2 cellular contexts compared by ENCODE assay signal in genomic region chr5:142883438-142883837, GRCh38.
TF ChIP-seq lines count a peak whose summit lies in the region.

No MANE protein-coding gene starts in this region.

TF ChIP-seq in HEK293, 187 proteins besides CTCF, POLR2A, EP300 and RAD21 (continued from another document):
- no peak for TF ChIP-seq ZBTB44 (tag by site-specific recombination; IDR thresholded peaks at IDR 0.05)

TF ChIP-seq in WTC11, 78 proteins besides CTCF, POLR2A, EP300 and RAD21 (continued from another document):
- TF ChIP-seq E2F1 (CRISPR knock-in tag; IDR thresholded peaks at IDR 0.05) (no peak), ZNF121 (CRISPR knock-in tag; IDR thresholded peaks at IDR 0.05) (no peak), ZNF512 (CRISPR knock-in tag; IDR thresholded peaks at IDR 0.05; ENCODE audit: borderline replicate concordance) (no peak), GABPB1 (CRISPR knock-in tag; IDR thresholded peaks at IDR 0.05) (no peak), ZNF423 (CRISPR knock-in tag; IDR thresholded peaks at IDR 0.05) (no peak), ZNF281 (CRISPR knock-in tag; IDR thresholded peaks at IDR 0.05) (no peak), TEAD4 (CRISPR knock-in tag; IDR thresholded peaks at IDR 0.05) (no peak)
